Comparison of ENCODE assay signal across 26 cellular contexts in genomic region chr12:126537961-126538530, GRCh38.
"Had no signal": no experiment of that assay in that cellular context is flagged by ENCODE, and none has a peak within 500 bp of the region (broad histone marks: within the 10 kb centered on the region; RNA-seq: fewer than 3 reads in every experiment).

No MANE protein-coding gene starts in this region.

- H3K27ac ChIP-seq: coronary artery, esophagus squamous epithelium, gastrocnemius medialis, heart left ventricle, hepatocyte, left lung, neural progenitor cell, psoas muscle, sigmoid colon, thoracic aorta, transverse colon, upper lobe of right lung, uterus had no signal

- H3K9me3 ChIP-seq: esophagus squamous epithelium, gastrocnemius medialis, heart left ventricle, psoas muscle, sigmoid colon, thoracic aorta, transverse colon, upper lobe of right lung, uterus had no signal

- H3K4me3 ChIP-seq: coronary artery, esophagus squamous epithelium, gastrocnemius medialis, heart left ventricle, hepatocyte, left lung, neural progenitor cell, psoas muscle, sigmoid colon, thoracic aorta, transverse colon, upper lobe of right lung, uterus had no signal

- H3K4me1 ChIP-seq: esophagus squamous epithelium, gastrocnemius medialis, heart left ventricle, left lung, psoas muscle, sigmoid colon, transverse colon, upper lobe of right lung, uterus had no signal

- H3K79me2 ChIP-seq: hepatocyte had no signal

- DNase-seq: dermis blood vessel endothelial cell; effector memory CD4-positive, alpha-beta T cell; erythroblast; esophagus squamous epithelium; foreskin fibroblast; gastrocnemius medialis; heart left ventricle; left cardiac atrium; left lung; mesenchymal stem cell; midbrain; naive thymus-derived CD4-positive, alpha-beta T cell; psoas muscle; right cardiac atrium; sigmoid colon; small intestine; stimulated activated CD4-positive, alpha-beta T cell treated with anti-CD3 and anti-CD28 coated beads, Interleukin-15, amount 100 ng/mL, for 24 hours; stimulated activated CD4-positive, alpha-beta T cell treated with anti-CD3 and anti-CD28 coated beads, Interleukin-2, amount 100 ng/mL, for 48 hours; stimulated activated naive B cell treated with anti-CD40 and anti-IgM and Interleukin-4, amounts not matched to agents 10 μg/mL and 1 μg/mL and 100 μg/mL, for 72 hours; transverse colon; upper lobe of right lung; uterus had no signal

- H3K36me3 ChIP-seq: esophagus squamous epithelium, gastrocnemius medialis, heart left ventricle, left lung, neural progenitor cell, sigmoid colon, thoracic aorta, transverse colon, upper lobe of right lung, uterus had no signal

- H2AFZ ChIP-seq: hepatocyte, neural progenitor cell had no signal

- H3K4me2 ChIP-seq: hepatocyte, neural progenitor cell had no signal

- H3K27me3 ChIP-seq: esophagus squamous epithelium, gastrocnemius medialis, hepatocyte, left lung, neural progenitor cell, sigmoid colon, transverse colon, upper lobe of right lung, uterus had no signal

- H3K9ac ChIP-seq: neural progenitor cell had no signal
